Comparison of ENCODE assay signal across 1 cellular context in the genomic region with DNA sequence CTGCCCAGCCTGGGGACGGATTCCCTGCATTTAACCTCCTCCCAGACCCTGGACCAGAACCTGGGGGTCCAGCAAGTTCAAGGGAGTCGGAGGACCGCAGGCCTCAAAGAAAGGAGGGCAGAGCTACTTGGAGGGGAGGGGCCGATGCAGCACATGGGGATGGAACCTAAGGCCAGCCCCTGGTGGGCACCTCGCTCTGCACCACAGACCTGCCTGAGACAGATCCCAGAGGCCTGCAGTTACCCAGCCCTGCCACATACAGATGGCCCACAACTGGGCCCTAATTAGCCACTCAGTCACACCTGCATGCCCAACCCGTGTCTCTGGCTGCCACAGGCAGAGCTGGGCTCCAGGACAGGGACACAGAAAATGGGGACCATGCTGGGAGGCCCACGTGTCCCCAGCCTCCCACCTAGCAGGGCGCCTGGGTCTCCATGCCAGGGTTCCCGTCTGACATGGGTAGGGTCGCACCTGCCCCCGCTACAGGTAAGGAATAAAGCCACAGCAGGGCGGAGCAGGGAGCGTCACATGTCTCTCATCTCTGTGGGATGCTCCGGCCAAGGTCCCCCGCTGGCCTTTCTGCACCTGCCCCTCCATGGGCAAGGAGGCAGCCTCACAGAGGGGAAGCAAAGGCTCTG.
TF ChIP-seq lines count a peak whose summit lies in the region.

No MANE protein-coding gene starts in this region.

TF ChIP-seq in H1, 55 proteins besides CTCF, POLR2A, EP300 and RAD21:
- TF ChIP-seq MAFK (IDR thresholded peaks at IDR 0.05; ENCODE audit: low read depth, low read length), result no peak
- no peak for TF ChIP-seq GABPA (IDR thresholded peaks at IDR 0.05; ENCODE audit: borderline replicate concordance, insufficient read depth, low read length)
- 0 out of 2 replicates have a peak, but pooled peaks have one; percentile 29 for TF ChIP-seq MAX (IDR thresholded peaks at IDR 0.05)
